In genomic region chr4:189162073-189162789, GRCh38 we compare ENCODE assay signal across 18 cellular contexts.
"Had no signal": no experiment of that assay in that cellular context is flagged by ENCODE, and none has a peak within 500 bp of the region (broad histone marks: within the 10 kb centered on the region; RNA-seq: fewer than 3 reads in every experiment).

No MANE protein-coding gene starts in this region.

- H3K9me3 ChIP-seq: adrenal gland, breast epithelium, lower lobe of right lung had no signal

- H3K4me1 ChIP-seq: adrenal gland, breast epithelium, lower lobe of right lung had no signal

- H3K27ac Mint-ChIP-seq: activated naive CD4-positive, alpha-beta T cell treated with anti-CD3 and anti-CD28 coated beads, Interleukin-2, amount 50 U/mL, for 72 hours; activated T-helper 1 cell treated with anti-CD3 and anti-CD28 coated beads, Interleukin-12 subunit alpha, Interleukin-12 subunit beta, Interleukin-2, Interleukin-4 antibody, amounts not matched to agents 30 ng/mL and 10 ng/mL and 1 ng/mL, durations not matched to agents 14 hours and 24 hours and 36 hours; natural killer cell; stimulated activated naive B cell treated with anti-CD40 and anti-IgM and Interleukin-4, amounts not matched to agents 10 μg/mL and 1 μg/mL and 100 μg/mL, for 72 hours had no signal

- H3K9me3 Mint-ChIP-seq: activated T-helper 1 cell treated with anti-CD3 and anti-CD28 coated beads, Interleukin-12 subunit alpha, Interleukin-12 subunit beta, Interleukin-2, Interleukin-4 antibody, amounts not matched to agents 30 ng/mL and 10 ng/mL and 1 ng/mL, durations not matched to agents 14 hours and 24 hours and 36 hours had no signal

- H3K4me1 Mint-ChIP-seq: natural killer cell; stimulated activated naive B cell treated with anti-CD40 and anti-IgM and Interleukin-4, amounts not matched to agents 10 μg/mL and 1 μg/mL and 100 μg/mL, for 72 hours had no signal

- ATAC-seq: activated naive CD4-positive, alpha-beta T cell treated with anti-CD3 and anti-CD28 coated beads, Interleukin-2, amount 50 U/mL, for 72 hours; lower lobe of right lung; natural killer cell; sciatic nerve; stimulated activated naive B cell treated with anti-CD40 and anti-IgM and Interleukin-4, amounts not matched to agents 10 μg/mL and 1 μg/mL and 100 μg/mL, for 72 hours had no signal

- H3K27me3 ChIP-seq: adrenal gland, breast epithelium had no signal

- H3K4me3 Mint-ChIP-seq: activated T-helper 1 cell treated with anti-CD3 and anti-CD28 coated beads, Interleukin-12 subunit alpha, Interleukin-12 subunit beta, Interleukin-2, Interleukin-4 antibody, amounts not matched to agents 30 ng/mL and 10 ng/mL and 1 ng/mL, durations not matched to agents 14 hours and 24 hours and 36 hours; natural killer cell; stimulated activated naive B cell treated with anti-CD40 and anti-IgM and Interleukin-4, amounts not matched to agents 10 μg/mL and 1 μg/mL and 100 μg/mL, for 72 hours had no signal

- H3K27ac ChIP-seq: adrenal gland, coronary artery, lower lobe of right lung, WERI-Rb-1 had no signal

- H3K4me3 ChIP-seq: adrenal gland, breast epithelium, coronary artery, lower lobe of right lung had no signal

- FAIRE-seq: astrocyte, endometrium, frontal cortex, keratinocyte had no signal

- H3K27me3 Mint-ChIP-seq: stimulated activated naive B cell treated with anti-CD40 and anti-IgM and Interleukin-4, amounts not matched to agents 10 μg/mL and 1 μg/mL and 100 μg/mL, for 72 hours had no signal

- H3K36me3 ChIP-seq: adrenal gland, breast epithelium, lower lobe of right lung, WERI-Rb-1 had no signal

- H3K36me3 Mint-ChIP-seq: activated naive CD4-positive, alpha-beta T cell treated with anti-CD3 and anti-CD28 coated beads, Interleukin-2, amount 50 U/mL, for 72 hours; natural killer cell; stimulated activated naive B cell treated with anti-CD40 and anti-IgM and Interleukin-4, amounts not matched to agents 10 μg/mL and 1 μg/mL and 100 μg/mL, for 72 hours had no signal

- DNase-seq: activated CD4-positive, alpha-beta T cell treated with anti-CD3 and anti-CD28 coated beads, Interleukin-2, amount 50 U/mL, for 4 hours; activated gamma-delta T cell treated with Interleukin-2 at 50 U/mL for 16 hours; adrenal gland; head of caudate nucleus; lower lobe of right lung; natural killer cell; stimulated activated naive B cell treated with anti-CD40 and anti-IgM and Interleukin-4, amounts not matched to agents 10 μg/mL and 1 μg/mL and 100 μg/mL, for 72 hours; T-helper 2 cell; WERI-Rb-1 had no signal
